9 cellular contexts compared by ENCODE assay signal in genomic region chr12:4279120-4279690, GRCh38. TPM values are rescaled to one million over a fixed set of nuclear protein-coding genes. Genes with fewer than 3 reads are reported as not detected.
DNase-seq lines count a peak whose midpoint lies in the region; ATAC-seq lines count a peak whose summit lies in the region.
"Had no signal": no experiment of that assay in that cellular context is flagged by ENCODE, and none has a peak within 500 bp of the region (broad histone marks: within the 10 kb centered on the region; RNA-seq: fewer than 3 reads in every experiment).

No MANE protein-coding gene starts in this region.

- H3K36me3 ChIP-seq in stomach smooth muscle (ENCODE audit: control insufficient read depth in 2 of 2, insufficient read depth in 2 of 2, low read length in 2 of 2), result peaks cover 49 to 54% of the 10 kb centered on the region in 2 donors

- peaks cover 39 to 65% of the 10 kb centered on the region in 2 donors for H3K36me3 Mint-ChIP-seq in activated T-cell treated with anti-CD3 and anti-CD28 coated beads, Interleukin-2, amount 50 U/mL, for 72 hours (ENCODE audit: insufficient read depth in 2 of 2)
- peaks cover 100% of the 10 kb centered on the region for H3K36me3 Mint-ChIP-seq in activated T-helper 17 cell treated with anti-CD3 and anti-CD28 coated beads, Interleukin-2, amount 50 U/mL, for 72 hours (ENCODE audit: low read depth)

- H3K27ac Mint-ChIP-seq in activated T-cell treated with anti-CD3 and anti-CD28 coated beads, Interleukin-2, amount 50 U/mL, for 72 hours, result peak overlapping the region; percentile 94
- H3K27ac Mint-ChIP-seq in activated T-helper 17 cell treated with anti-CD3 and anti-CD28 coated beads, Interleukin-2, amount 50 U/mL, for 72 hours, result peak overlapping the region; percentile 82

- no peaks in the 10 kb centered on the region for H3K27me3 ChIP-seq in stomach smooth muscle (ENCODE audit: control insufficient read depth in 1 of 2, insufficient read depth in 2 of 2, low read length in 2 of 2)
- H3K27me3 ChIP-seq: ascending aorta had no signal

- H3K9me3 Mint-ChIP-seq in activated T-cell treated with anti-CD3 and anti-CD28 coated beads, Interleukin-2, amount 50 U/mL, for 72 hours, result no peaks in the 10 kb centered on the region
- no peaks in the 10 kb centered on the region for H3K9me3 Mint-ChIP-seq in activated T-helper 17 cell treated with anti-CD3 and anti-CD28 coated beads, Interleukin-2, amount 50 U/mL, for 72 hours

- H3K4me1 ChIP-seq in stomach smooth muscle (ENCODE audit: control insufficient read depth, insufficient read depth, low read length), result peaks cover 61% of the 10 kb centered on the region

- H3K9ac ChIP-seq in stomach smooth muscle (ENCODE audit: low read length in 2 of 2), result peak overlapping the region in 1 of 2 donors; percentile 18

- no peaks in the 10 kb centered on the region for H3K9me3 ChIP-seq in stomach smooth muscle (ENCODE audit: control insufficient read depth in 2 of 2, low read length in 2 of 2)
- H3K9me3 ChIP-seq: ascending aorta had no signal

- intact Hi-C loops in left colon (cut with DNase I, micrococcal nuclease), result loop anchor here in 1 of 2 donors (5.0 to 10.0 kb wide), 4 partner anchors 172 to 404 kb away; partner anchors contain the start of gene PARP11

- peak overlapping the region; percentile 8 to 47 for H3K4me3 ChIP-seq in stomach smooth muscle (ENCODE audit: low read length in 2 of 2)
- H3K4me3 ChIP-seq: ascending aorta had no signal

- peak overlapping the region; percentile 71 for H3K27ac ChIP-seq in stomach smooth muscle (ENCODE audit: low read length)
- H3K27ac ChIP-seq: ascending aorta had no signal

- no peaks in the 10 kb centered on the region for H3K27me3 Mint-ChIP-seq in activated T-cell treated with anti-CD3 and anti-CD28 coated beads, Interleukin-2, amount 50 U/mL, for 72 hours (ENCODE audit: low read depth)
- no peaks in the 10 kb centered on the region for H3K27me3 Mint-ChIP-seq in activated T-helper 17 cell treated with anti-CD3 and anti-CD28 coated beads, Interleukin-2, amount 50 U/mL, for 72 hours

- H3K4me1 Mint-ChIP-seq in activated T-cell treated with anti-CD3 and anti-CD28 coated beads, Interleukin-2, amount 50 U/mL, for 72 hours (ENCODE audit: low read depth), result peaks cover 72% of the 10 kb centered on the region
- H3K4me1 Mint-ChIP-seq in activated T-helper 17 cell treated with anti-CD3 and anti-CD28 coated beads, Interleukin-2, amount 50 U/mL, for 72 hours, result peaks cover 55% of the 10 kb centered on the region

- no peak for DNase-seq in activated T-cell treated with anti-CD3 and anti-CD28 coated beads, Interleukin-2, amount 50 U/mL, for 72 hours
- no peak for DNase-seq in activated T-cell treated with anti-CD3 and anti-CD28 coated beads, Interleukin-2, amount 50 U/mL, for 48 hours
- DNase-seq in left colon, result peak; percentile 67 to 71
- DNase-seq in central memory CD4-positive, alpha-beta T cell, result no peak
- no peak for DNase-seq in 8988T

- H3K4me3 Mint-ChIP-seq in activated T-cell treated with anti-CD3 and anti-CD28 coated beads, Interleukin-2, amount 50 U/mL, for 72 hours, result peak overlapping the region; percentile 98 to 99
- H3K4me3 Mint-ChIP-seq in activated T-helper 17 cell treated with anti-CD3 and anti-CD28 coated beads, Interleukin-2, amount 50 U/mL, for 72 hours, result peak overlapping the region; percentile 95

- ATAC-seq in activated T-cell treated with anti-CD3 and anti-CD28 coated beads, Interleukin-2, amount 50 U/mL, for 72 hours (replicated peaks in 1 of 2), result no peak
- ATAC-seq in activated T-helper 17 cell treated with anti-CD3 and anti-CD28 coated beads, Interleukin-2, amount 50 U/mL, for 72 hours (replicated peaks), result no peak
- peak; percentile 62 for ATAC-seq in left colon
- ATAC-seq in HG02763 (IDR thresholded peaks at IDR 0.05; ENCODE audit: unreplicated experiment), result no peak

RNA-seq across cellular contexts. Expression of gene CCND2, which starts 5.6 kb away (rescaled TPM):
- 100 to 1,000 TPM; 445 to 502 TPM for total RNA-seq in activated T-cell treated with anti-CD3 and anti-CD28 coated beads, Interleukin-2, amount 50 U/mL, for 72 hours
- total RNA-seq in activated T-helper 17 cell treated with anti-CD3 and anti-CD28 coated beads, Interleukin-2, amount 50 U/mL, for 72 hours, result 100 to 1,000 TPM; 378 to 404 TPM
- 100 to 1,000 TPM in 1 of 2 donors, 10 to 100 TPM in 1; 97.7 to 106 TPM for total RNA-seq in left colon

RNA-seq across cellular contexts. Expression of gene TIGAR, which starts 41.8 kb away (rescaled TPM):
- total RNA-seq in activated T-cell treated with anti-CD3 and anti-CD28 coated beads, Interleukin-2, amount 50 U/mL, for 72 hours, result 10 to 100 TPM; 16.1 to 22.5 TPM
- 10 to 100 TPM in 1 of 2 donors, 1 to 10 TPM in 1; 6.8 to 12.7 TPM for total RNA-seq in activated T-helper 17 cell treated with anti-CD3 and anti-CD28 coated beads, Interleukin-2, amount 50 U/mL, for 72 hours
- 10 to 100 TPM; 13.0 to 14.4 TPM for total RNA-seq in left colon

Comparison
In these comparisons a context has a peak if more than half of its experiments do, and no peak if none do; other contexts are left out.
1. DNase-seq: peak in left colon (2 of 2); none in activated T-cell treated with anti-CD3 and anti-CD28 coated beads, Interleukin-2, amount 50 U/mL, for 72 hours (0 of 2), activated T-cell treated with anti-CD3 and anti-CD28 coated beads, Interleukin-2, amount 50 U/mL, for 48 hours (0 of 2), central memory CD4-positive, alpha-beta T cell (single experiment) and 8988T (single experiment).